1 cellular context compared by ENCODE assay signal in the genomic region with DNA sequence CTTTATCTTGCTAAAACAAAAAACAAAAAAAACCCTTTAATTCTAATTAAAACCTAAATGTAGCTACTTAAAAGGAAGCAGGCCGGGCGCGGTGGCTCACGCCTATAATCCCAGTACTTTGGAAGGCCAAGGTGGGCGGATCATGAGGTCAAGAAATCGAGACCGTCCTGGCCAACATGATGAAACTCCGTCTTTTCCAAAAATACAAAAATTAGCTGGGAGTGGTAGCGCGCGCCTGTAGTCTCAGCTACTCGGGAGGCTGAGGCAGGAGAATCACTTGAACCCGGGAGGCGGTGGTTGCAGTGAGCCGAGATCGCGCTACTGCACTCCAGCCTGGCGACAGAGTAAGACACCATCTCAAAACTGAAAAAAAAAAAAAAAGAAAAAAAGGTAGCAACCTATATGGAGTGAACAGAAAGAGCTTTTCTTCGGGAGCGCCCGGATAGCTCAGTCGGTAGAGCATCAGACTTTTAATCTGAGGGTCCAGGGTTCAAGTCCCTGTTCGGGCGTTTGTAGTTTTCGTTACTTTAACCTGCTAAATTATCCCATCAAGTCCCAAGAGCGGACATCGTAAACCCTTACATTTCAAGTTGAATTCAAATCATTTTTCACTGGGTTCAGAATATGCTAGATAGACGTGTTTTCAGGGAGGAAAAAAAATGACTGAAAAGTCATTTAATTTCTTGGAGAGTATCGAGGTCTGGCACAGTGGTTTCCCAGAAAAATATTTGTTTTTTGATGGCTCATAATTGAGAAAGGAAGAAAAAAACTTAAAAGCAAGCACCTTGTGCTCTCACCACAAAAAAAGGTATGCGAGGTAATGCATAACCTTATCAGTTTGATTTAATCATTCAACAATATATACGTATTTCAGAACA.
A peak's percentile ranks its signal among the peaks of the same experiment; 100 is the strongest.
TF ChIP-seq lines count a peak whose summit lies in the region.

No MANE protein-coding gene starts in this region.

TF ChIP-seq in K562, 482 proteins besides CTCF, POLR2A, EP300 and RAD21 (continued from another document and continues in another):
- TF ChIP-seq, protein P1, sequence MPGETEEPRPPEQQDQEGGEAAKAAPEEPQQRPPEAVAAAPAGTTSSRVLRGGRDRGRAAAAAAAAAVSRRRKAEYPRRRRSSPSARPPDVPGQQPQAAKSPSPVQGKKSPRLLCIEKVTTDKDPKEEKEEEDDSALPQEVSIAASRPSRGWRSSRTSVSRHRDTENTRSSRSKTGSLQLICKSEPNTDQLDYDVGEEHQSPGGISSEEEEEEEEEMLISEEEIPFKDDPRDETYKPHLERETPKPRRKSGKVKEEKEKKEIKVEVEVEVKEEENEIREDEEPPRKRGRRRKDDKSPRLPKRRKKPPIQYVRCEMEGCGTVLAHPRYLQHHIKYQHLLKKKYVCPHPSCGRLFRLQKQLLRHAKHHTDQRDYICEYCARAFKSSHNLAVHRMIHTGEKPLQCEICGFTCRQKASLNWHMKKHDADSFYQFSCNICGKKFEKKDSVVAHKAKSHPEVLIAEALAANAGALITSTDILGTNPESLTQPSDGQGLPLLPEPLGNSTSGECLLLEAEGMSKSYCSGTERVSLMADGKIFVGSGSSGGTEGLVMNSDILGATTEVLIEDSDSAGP (CRISPR knock-in tag; IDR thresholded peaks at IDR 0.05), result no peak
- TF ChIP-seq NRF1 (conservative IDR thresholded peaks at IDR 0.05 in 1 of 2, IDR thresholded peaks at IDR 0.05 in 1 of 2), result no peak; a peak in 1 of 4 replicates
- peak; percentile 29; the same call in 1 of the 2 replicates for TF ChIP-seq ZNF668 (CRISPR knock-in tag; IDR thresholded peaks at IDR 0.05)
- no peak for TF ChIP-seq ZNF263 (CRISPR knock-in tag; IDR thresholded peaks at IDR 0.05; ENCODE audit: borderline replicate concordance)
- TF ChIP-seq, protein P2, sequence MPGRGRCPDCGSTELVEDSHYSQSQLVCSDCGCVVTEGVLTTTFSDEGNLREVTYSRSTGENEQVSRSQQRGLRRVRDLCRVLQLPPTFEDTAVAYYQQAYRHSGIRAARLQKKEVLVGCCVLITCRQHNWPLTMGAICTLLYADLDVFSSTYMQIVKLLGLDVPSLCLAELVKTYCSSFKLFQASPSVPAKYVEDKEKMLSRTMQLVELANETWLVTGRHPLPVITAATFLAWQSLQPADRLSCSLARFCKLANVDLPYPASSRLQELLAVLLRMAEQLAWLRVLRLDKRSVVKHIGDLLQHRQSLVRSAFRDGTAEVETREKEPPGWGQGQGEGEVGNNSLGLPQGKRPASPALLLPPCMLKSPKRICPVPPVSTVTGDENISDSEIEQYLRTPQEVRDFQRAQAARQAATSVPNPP (IDR thresholded peaks at IDR 0.05; ENCODE audit: borderline replicate concordance, insufficient read depth, insufficient read length), result no peak
- peak; percentile 55; the same call in 1 of the 2 replicates for TF ChIP-seq ZNF324 (CRISPR knock-in tag; IDR thresholded peaks at IDR 0.05)
- TF ChIP-seq, protein P3, sequence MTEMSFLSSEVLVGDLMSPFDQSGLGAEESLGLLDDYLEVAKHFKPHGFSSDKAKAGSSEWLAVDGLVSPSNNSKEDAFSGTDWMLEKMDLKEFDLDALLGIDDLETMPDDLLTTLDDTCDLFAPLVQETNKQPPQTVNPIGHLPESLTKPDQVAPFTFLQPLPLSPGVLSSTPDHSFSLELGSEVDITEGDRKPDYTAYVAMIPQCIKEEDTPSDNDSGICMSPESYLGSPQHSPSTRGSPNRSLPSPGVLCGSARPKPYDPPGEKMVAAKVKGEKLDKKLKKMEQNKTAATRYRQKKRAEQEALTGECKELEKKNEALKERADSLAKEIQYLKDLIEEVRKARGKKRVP (CRISPR knock-in tag; IDR thresholded peaks at IDR 0.05), result no peak
- TF ChIP-seq ZNF586 (CRISPR knock-in tag; conservative IDR thresholded peaks at IDR 0.05), result peak; percentile 35; the same call in 1 of the 2 replicates
- TF ChIP-seq, protein P4, sequence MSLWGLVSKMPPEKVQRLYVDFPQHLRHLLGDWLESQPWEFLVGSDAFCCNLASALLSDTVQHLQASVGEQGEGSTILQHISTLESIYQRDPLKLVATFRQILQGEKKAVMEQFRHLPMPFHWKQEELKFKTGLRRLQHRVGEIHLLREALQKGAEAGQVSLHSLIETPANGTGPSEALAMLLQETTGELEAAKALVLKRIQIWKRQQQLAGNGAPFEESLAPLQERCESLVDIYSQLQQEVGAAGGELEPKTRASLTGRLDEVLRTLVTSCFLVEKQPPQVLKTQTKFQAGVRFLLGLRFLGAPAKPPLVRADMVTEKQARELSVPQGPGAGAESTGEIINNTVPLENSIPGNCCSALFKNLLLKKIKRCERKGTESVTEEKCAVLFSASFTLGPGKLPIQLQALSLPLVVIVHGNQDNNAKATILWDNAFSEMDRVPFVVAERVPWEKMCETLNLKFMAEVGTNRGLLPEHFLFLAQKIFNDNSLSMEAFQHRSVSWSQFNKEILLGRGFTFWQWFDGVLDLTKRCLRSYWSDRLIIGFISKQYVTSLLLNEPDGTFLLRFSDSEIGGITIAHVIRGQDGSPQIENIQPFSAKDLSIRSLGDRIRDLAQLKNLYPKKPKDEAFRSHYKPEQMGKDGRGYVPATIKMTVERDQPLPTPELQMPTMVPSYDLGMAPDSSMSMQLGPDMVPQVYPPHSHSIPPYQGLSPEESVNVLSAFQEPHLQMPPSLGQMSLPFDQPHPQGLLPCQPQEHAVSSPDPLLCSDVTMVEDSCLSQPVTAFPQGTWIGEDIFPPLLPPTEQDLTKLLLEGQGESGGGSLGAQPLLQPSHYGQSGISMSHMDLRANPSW (CRISPR knock-in tag; IDR thresholded peaks at IDR 0.05), result no peak
- TF ChIP-seq CBX5 (IDR thresholded peaks at IDR 0.05; ENCODE audit: borderline replicate concordance, low read depth), result no peak
- peak; percentile 85; the same call in 1 of the 2 replicates for TF ChIP-seq ZNF644 (tag; IDR thresholded peaks at IDR 0.05; ENCODE audit: low read depth)
- TF ChIP-seq PRPF4 (IDR thresholded peaks at IDR 0.05; ENCODE audit: insufficient read depth, low read depth, low read length, poor library complexity, severe bottlenecking), result no peak
- TF ChIP-seq POLR2AphosphoS2 (IDR thresholded peaks at IDR 0.05; ENCODE audit: low read length), result no peak
- no peak for TF ChIP-seq RBM34 (IDR thresholded peaks at IDR 0.05; ENCODE audit: borderline replicate concordance, insufficient read depth, low read length)
- no peak for TF ChIP-seq ZNF124 (CRISPR knock-in tag; IDR thresholded peaks at IDR 0.05)
- TF ChIP-seq MCM3 (IDR thresholded peaks at IDR 0.05), result no peak
- TF ChIP-seq KLF1 (tag; IDR thresholded peaks at IDR 0.05), result no peak
- no peak for TF ChIP-seq ZNF184 (CRISPR knock-in tag; IDR thresholded peaks at IDR 0.05)
- TF ChIP-seq ELF4 (CRISPR knock-in tag; IDR thresholded peaks at IDR 0.05), result no peak
- TF ChIP-seq ZNF41 (CRISPR knock-in tag; conservative IDR thresholded peaks at IDR 0.05), result no peak
- no peak for TF ChIP-seq U2AF1 (optimal IDR thresholded peaks at IDR 0.05; ENCODE audit: low read depth, low read length)
- peak; percentile 50; the same call in 1 of the 2 replicates for TF ChIP-seq LEF1 (IDR thresholded peaks at IDR 0.05)
- TF ChIP-seq, protein P5, sequence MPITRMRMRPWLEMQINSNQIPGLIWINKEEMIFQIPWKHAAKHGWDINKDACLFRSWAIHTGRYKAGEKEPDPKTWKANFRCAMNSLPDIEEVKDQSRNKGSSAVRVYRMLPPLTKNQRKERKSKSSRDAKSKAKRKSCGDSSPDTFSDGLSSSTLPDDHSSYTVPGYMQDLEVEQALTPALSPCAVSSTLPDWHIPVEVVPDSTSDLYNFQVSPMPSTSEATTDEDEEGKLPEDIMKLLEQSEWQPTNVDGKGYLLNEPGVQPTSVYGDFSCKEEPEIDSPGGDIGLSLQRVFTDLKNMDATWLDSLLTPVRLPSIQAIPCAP (CRISPR knock-in tag; IDR thresholded peaks at IDR 0.05; ENCODE audit: borderline replicate concordance), result no peak
- TF ChIP-seq POLR2H (tag; IDR thresholded peaks at IDR 0.05; ENCODE audit: low read depth), result peak; percentile 100
- TF ChIP-seq DIDO1 (tag; IDR thresholded peaks at IDR 0.05; ENCODE audit: low read depth), result no peak; the same call in 1 of the 2 replicates
- TF ChIP-seq ZNF23 (CRISPR knock-in tag; IDR thresholded peaks at IDR 0.05), result peak; percentile 49; the same call in 1 of the 2 replicates
- no peak for TF ChIP-seq SNIP1 (IDR thresholded peaks at IDR 0.05; ENCODE audit: low read depth)
- no peak for TF ChIP-seq ZNF79 (CRISPR knock-in tag; IDR thresholded peaks at IDR 0.05; ENCODE audit: low read depth)
- TF ChIP-seq ZNF146 (CRISPR knock-in tag; IDR thresholded peaks at IDR 0.05; ENCODE audit: unreplicated experiment), result no peak
- TF ChIP-seq, protein P6, sequence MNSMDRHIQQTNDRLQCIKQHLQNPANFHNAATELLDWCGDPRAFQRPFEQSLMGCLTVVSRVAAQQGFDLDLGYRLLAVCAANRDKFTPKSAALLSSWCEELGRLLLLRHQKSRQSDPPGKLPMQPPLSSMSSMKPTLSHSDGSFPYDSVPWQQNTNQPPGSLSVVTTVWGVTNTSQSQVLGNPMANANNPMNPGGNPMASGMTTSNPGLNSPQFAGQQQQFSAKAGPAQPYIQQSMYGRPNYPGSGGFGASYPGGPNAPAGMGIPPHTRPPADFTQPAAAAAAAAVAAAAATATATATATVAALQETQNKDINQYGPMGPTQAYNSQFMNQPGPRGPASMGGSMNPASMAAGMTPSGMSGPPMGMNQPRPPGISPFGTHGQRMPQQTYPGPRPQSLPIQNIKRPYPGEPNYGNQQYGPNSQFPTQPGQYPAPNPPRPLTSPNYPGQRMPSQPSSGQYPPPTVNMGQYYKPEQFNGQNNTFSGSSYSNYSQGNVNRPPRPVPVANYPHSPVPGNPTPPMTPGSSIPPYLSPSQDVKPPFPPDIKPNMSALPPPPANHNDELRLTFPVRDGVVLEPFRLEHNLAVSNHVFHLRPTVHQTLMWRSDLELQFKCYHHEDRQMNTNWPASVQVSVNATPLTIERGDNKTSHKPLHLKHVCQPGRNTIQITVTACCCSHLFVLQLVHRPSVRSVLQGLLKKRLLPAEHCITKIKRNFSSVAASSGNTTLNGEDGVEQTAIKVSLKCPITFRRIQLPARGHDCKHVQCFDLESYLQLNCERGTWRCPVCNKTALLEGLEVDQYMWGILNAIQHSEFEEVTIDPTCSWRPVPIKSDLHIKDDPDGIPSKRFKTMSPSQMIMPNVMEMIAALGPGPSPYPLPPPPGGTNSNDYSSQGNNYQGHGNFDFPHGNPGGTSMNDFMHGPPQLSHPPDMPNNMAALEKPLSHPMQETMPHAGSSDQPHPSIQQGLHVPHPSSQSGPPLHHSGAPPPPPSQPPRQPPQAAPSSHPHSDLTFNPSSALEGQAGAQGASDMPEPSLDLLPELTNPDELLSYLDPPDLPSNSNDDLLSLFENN (IDR thresholded peaks at IDR 0.05; ENCODE audit: low read depth in 2 of 2, low read length in 2 of 2), result peak in 1 of 2 experiments; percentile 57; a peak in 1 of 4 replicates
- TF ChIP-seq, protein P7, sequence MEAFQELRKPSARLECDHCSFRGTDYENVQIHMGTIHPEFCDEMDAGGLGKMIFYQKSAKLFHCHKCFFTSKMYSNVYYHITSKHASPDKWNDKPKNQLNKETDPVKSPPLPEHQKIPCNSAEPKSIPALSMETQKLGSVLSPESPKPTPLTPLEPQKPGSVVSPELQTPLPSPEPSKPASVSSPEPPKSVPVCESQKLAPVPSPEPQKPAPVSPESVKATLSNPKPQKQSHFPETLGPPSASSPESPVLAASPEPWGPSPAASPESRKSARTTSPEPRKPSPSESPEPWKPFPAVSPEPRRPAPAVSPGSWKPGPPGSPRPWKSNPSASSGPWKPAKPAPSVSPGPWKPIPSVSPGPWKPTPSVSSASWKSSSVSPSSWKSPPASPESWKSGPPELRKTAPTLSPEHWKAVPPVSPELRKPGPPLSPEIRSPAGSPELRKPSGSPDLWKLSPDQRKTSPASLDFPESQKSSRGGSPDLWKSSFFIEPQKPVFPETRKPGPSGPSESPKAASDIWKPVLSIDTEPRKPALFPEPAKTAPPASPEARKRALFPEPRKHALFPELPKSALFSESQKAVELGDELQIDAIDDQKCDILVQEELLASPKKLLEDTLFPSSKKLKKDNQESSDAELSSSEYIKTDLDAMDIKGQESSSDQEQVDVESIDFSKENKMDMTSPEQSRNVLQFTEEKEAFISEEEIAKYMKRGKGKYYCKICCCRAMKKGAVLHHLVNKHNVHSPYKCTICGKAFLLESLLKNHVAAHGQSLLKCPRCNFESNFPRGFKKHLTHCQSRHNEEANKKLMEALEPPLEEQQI (IDR thresholded peaks at IDR 0.05), result no peak
- TF ChIP-seq TAF7 (tag; IDR thresholded peaks at IDR 0.05), result peak; percentile 93
- no peak for TF ChIP-seq SIRT6 (IDR thresholded peaks at IDR 0.05; ENCODE audit: low read depth, low read length)
- TF ChIP-seq, protein P8, sequence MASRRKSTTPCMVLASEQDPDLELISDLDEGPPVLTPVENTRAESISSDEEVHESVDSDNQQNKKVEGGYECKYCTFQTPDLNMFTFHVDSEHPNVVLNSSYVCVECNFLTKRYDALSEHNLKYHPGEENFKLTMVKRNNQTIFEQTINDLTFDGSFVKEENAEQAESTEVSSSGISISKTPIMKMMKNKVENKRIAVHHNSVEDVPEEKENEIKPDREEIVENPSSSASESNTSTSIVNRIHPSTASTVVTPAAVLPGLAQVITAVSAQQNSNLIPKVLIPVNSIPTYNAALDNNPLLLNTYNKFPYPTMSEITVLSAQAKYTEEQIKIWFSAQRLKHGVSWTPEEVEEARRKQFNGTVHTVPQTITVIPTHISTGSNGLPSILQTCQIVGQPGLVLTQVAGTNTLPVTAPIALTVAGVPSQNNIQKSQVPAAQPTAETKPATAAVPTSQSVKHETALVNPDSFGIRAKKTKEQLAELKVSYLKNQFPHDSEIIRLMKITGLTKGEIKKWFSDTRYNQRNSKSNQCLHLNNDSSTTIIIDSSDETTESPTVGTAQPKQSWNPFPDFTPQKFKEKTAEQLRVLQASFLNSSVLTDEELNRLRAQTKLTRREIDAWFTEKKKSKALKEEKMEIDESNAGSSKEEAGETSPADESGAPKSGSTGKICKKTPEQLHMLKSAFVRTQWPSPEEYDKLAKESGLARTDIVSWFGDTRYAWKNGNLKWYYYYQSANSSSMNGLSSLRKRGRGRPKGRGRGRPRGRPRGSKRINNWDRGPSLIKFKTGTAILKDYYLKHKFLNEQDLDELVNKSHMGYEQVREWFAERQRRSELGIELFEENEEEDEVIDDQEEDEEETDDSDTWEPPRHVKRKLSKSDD (conservative IDR thresholded peaks at IDR 0.05; ENCODE audit: low read length), result no peak
- TF ChIP-seq ZNF699 (CRISPR knock-in tag; IDR thresholded peaks at IDR 0.05; ENCODE audit: insufficient replicate concordance), result no peak
- TF ChIP-seq ZNF3 (CRISPR knock-in tag; IDR thresholded peaks at IDR 0.05), result no peak
- TF ChIP-seq ZKSCAN1 (IDR thresholded peaks at IDR 0.05; ENCODE audit: low read depth, low read length), result peak; percentile 80
